ENCODE assay signal across 1 cellular context in the genomic region with DNA sequence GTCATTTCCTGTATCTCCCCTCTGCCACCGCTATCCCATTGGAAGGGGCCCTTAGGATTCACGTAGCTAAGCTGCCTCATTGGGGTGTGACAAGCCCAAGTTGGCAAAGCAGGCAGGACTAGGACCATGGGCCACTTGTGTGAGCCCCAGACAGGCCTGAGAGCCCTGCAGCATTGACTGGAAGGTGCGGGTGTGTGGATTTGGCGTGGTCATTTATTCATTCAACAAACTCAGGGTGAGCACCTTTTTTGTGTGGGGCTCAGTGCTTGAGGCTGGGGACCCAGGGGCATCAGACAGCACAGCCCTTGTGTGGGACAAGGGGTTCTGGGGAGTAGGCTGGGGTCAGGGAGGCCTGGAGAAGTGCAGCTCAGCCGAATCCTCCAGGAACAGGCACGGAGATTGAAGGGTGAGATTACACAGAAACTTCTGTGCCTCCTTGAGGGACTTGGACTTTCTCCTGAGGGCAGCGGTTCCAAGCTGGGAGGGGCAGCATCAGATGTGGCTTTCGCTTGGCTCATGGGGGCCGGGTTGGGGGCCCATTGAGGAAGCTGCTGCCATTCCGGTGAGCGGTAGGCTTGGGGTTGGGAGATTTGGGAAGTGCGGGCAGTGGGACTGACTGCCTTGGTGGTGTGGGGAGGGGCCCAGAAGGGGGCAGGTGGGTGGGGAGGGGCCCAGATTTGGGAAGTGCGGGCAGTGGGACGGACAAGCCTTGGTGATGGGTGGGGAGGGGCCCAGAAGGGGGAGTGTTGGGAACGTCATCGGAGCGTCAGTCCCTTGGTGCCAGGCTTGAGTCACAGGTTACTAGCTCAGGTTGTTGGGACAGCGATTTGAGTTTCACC.
TF ChIP-seq lines count a peak whose summit lies in the region.

No MANE protein-coding gene starts in this region.

TF ChIP-seq in WTC11, 78 proteins besides CTCF, POLR2A, EP300 and RAD21:
- no peak for TF ChIP-seq JUN (CRISPR knock-in tag; IDR thresholded peaks at IDR 0.05)
- no peak for TF ChIP-seq CREB1 (CRISPR knock-in tag; IDR thresholded peaks at IDR 0.05)
- TF ChIP-seq, protein P1, sequence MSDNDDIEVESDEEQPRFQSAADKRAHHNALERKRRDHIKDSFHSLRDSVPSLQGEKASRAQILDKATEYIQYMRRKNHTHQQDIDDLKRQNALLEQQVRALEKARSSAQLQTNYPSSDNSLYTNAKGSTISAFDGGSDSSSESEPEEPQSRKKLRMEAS (CRISPR knock-in tag; IDR thresholded peaks at IDR 0.05) = no peak
- TF ChIP-seq, protein P2, sequence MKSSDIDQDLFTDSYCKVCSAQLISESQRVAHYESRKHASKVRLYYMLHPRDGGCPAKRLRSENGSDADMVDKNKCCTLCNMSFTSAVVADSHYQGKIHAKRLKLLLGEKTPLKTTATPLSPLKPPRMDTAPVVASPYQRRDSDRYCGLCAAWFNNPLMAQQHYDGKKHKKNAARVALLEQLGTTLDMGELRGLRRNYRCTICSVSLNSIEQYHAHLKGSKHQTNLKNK (CRISPR knock-in tag; IDR thresholded peaks at IDR 0.05) = no peak
